1 cellular context compared by ENCODE assay signal in genomic region chr17:44220211-44221071, GRCh38.
TF ChIP-seq lines count a peak whose summit lies in the region.

No MANE protein-coding gene starts in this region.

TF ChIP-seq in K562, 482 proteins besides CTCF, POLR2A, EP300 and RAD21 (continued from another document and continues in another):
- TF ChIP-seq, protein P1, sequence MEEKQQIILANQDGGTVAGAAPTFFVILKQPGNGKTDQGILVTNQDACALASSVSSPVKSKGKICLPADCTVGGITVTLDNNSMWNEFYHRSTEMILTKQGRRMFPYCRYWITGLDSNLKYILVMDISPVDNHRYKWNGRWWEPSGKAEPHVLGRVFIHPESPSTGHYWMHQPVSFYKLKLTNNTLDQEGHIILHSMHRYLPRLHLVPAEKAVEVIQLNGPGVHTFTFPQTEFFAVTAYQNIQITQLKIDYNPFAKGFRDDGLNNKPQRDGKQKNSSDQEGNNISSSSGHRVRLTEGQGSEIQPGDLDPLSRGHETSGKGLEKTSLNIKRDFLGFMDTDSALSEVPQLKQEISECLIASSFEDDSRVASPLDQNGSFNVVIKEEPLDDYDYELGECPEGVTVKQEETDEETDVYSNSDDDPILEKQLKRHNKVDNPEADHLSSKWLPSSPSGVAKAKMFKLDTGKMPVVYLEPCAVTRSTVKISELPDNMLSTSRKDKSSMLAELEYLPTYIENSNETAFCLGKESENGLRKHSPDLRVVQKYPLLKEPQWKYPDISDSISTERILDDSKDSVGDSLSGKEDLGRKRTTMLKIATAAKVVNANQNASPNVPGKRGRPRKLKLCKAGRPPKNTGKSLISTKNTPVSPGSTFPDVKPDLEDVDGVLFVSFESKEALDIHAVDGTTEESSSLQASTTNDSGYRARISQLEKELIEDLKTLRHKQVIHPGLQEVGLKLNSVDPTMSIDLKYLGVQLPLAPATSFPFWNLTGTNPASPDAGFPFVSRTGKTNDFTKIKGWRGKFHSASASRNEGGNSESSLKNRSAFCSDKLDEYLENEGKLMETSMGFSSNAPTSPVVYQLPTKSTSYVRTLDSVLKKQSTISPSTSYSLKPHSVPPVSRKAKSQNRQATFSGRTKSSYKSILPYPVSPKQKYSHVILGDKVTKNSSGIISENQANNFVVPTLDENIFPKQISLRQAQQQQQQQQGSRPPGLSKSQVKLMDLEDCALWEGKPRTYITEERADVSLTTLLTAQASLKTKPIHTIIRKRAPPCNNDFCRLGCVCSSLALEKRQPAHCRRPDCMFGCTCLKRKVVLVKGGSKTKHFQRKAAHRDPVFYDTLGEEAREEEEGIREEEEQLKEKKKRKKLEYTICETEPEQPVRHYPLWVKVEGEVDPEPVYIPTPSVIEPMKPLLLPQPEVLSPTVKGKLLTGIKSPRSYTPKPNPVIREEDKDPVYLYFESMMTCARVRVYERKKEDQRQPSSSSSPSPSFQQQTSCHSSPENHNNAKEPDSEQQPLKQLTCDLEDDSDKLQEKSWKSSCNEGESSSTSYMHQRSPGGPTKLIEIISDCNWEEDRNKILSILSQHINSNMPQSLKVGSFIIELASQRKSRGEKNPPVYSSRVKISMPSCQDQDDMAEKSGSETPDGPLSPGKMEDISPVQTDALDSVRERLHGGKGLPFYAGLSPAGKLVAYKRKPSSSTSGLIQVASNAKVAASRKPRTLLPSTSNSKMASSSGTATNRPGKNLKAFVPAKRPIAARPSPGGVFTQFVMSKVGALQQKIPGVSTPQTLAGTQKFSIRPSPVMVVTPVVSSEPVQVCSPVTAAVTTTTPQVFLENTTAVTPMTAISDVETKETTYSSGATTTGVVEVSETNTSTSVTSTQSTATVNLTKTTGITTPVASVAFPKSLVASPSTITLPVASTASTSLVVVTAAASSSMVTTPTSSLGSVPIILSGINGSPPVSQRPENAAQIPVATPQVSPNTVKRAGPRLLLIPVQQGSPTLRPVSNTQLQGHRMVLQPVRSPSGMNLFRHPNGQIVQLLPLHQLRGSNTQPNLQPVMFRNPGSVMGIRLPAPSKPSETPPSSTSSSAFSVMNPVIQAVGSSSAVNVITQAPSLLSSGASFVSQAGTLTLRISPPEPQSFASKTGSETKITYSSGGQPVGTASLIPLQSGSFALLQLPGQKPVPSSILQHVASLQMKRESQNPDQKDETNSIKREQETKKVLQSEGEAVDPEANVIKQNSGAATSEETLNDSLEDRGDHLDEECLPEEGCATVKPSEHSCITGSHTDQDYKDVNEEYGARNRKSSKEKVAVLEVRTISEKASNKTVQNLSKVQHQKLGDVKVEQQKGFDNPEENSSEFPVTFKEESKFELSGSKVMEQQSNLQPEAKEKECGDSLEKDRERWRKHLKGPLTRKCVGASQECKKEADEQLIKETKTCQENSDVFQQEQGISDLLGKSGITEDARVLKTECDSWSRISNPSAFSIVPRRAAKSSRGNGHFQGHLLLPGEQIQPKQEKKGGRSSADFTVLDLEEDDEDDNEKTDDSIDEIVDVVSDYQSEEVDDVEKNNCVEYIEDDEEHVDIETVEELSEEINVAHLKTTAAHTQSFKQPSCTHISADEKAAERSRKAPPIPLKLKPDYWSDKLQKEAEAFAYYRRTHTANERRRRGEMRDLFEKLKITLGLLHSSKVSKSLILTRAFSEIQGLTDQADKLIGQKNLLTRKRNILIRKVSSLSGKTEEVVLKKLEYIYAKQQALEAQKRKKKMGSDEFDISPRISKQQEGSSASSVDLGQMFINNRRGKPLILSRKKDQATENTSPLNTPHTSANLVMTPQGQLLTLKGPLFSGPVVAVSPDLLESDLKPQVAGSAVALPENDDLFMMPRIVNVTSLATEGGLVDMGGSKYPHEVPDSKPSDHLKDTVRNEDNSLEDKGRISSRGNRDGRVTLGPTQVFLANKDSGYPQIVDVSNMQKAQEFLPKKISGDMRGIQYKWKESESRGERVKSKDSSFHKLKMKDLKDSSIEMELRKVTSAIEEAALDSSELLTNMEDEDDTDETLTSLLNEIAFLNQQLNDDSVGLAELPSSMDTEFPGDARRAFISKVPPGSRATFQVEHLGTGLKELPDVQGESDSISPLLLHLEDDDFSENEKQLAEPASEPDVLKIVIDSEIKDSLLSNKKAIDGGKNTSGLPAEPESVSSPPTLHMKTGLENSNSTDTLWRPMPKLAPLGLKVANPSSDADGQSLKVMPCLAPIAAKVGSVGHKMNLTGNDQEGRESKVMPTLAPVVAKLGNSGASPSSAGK (IDR thresholded peaks at IDR 0.05), result 0 out of 2 replicates have a peak, but pooled peaks have one; percentile 23
- TF ChIP-seq ATF6 (CRISPR knock-in tag; IDR thresholded peaks at IDR 0.05) (no peak), MCM5 (IDR thresholded peaks at IDR 0.05; ENCODE audit: low read depth) (no peak), NR1H2 (CRISPR knock-in tag; IDR thresholded peaks at IDR 0.05) (no peak), NR0B1 (IDR thresholded peaks at IDR 0.05; ENCODE audit: partially characterized antibody) (no peak), HMG20A (CRISPR knock-in tag; conservative IDR thresholded peaks at IDR 0.05) (no peak), KDM2B (CRISPR knock-in tag; IDR thresholded peaks at IDR 0.05) (peak; percentile 63; the same call in 1 of the 2 replicates), PHF8 (IDR thresholded peaks at IDR 0.05; ENCODE audit: borderline replicate concordance, low read length) (peak; percentile 54; the same call in 1 of the 2 replicates), ATF2 (CRISPR knock-in tag; IDR thresholded peaks at IDR 0.05) (no peak), LCOR (CRISPR knock-in tag; IDR thresholded peaks at IDR 0.05) (0 out of 2 replicates have a peak, but pooled peaks have one; percentile 29), PHTF2 (CRISPR knock-in tag; IDR thresholded peaks at IDR 0.05) (no peak), KDM4B (IDR thresholded peaks at IDR 0.05; ENCODE audit: borderline replicate concordance in 2 of 2, low read depth in 1 of 2) (no peak), TCFL5 (CRISPR knock-in tag; conservative IDR thresholded peaks at IDR 0.05) (no peak), XRCC4 (IDR thresholded peaks at IDR 0.05; ENCODE audit: extremely low read depth, insufficient read depth, insufficient read length) (no peak), ILK (tag; IDR thresholded peaks at IDR 0.05; ENCODE audit: borderline replicate concordance, low read depth) (no peak), TAF9B (IDR thresholded peaks at IDR 0.05; ENCODE audit: partially characterized antibody) (no peak), CBX8 (IDR thresholded peaks at IDR 0.05; ENCODE audit: borderline replicate concordance, extremely low read depth, low read depth, low read length, poor library complexity, severe bottlenecking) (no peak), ZNF174 (CRISPR knock-in tag; IDR thresholded peaks at IDR 0.05) (no peak), ETS2 (tag; IDR thresholded peaks at IDR 0.05; ENCODE audit: borderline replicate concordance, poor library complexity, severe bottlenecking) (no peak)
- TF ChIP-seq, protein P2, sequence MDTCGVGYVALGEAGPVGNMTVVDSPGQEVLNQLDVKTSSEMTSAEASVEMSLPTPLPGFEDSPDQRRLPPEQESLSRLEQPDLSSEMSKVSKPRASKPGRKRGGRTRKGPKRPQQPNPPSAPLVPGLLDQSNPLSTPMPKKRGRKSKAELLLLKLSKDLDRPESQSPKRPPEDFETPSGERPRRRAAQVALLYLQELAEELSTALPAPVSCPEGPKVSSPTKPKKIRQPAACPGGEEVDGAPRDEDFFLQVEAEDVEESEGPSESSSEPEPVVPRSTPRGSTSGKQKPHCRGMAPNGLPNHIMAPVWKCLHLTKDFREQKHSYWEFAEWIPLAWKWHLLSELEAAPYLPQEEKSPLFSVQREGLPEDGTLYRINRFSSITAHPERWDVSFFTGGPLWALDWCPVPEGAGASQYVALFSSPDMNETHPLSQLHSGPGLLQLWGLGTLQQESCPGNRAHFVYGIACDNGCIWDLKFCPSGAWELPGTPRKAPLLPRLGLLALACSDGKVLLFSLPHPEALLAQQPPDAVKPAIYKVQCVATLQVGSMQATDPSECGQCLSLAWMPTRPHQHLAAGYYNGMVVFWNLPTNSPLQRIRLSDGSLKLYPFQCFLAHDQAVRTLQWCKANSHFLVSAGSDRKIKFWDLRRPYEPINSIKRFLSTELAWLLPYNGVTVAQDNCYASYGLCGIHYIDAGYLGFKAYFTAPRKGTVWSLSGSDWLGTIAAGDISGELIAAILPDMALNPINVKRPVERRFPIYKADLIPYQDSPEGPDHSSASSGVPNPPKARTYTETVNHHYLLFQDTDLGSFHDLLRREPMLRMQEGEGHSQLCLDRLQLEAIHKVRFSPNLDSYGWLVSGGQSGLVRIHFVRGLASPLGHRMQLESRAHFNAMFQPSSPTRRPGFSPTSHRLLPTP (IDR thresholded peaks at IDR 0.05; ENCODE audit: borderline replicate concordance, extremely low read depth, insufficient read length), result no peak
- TF ChIP-seq, protein P3, sequence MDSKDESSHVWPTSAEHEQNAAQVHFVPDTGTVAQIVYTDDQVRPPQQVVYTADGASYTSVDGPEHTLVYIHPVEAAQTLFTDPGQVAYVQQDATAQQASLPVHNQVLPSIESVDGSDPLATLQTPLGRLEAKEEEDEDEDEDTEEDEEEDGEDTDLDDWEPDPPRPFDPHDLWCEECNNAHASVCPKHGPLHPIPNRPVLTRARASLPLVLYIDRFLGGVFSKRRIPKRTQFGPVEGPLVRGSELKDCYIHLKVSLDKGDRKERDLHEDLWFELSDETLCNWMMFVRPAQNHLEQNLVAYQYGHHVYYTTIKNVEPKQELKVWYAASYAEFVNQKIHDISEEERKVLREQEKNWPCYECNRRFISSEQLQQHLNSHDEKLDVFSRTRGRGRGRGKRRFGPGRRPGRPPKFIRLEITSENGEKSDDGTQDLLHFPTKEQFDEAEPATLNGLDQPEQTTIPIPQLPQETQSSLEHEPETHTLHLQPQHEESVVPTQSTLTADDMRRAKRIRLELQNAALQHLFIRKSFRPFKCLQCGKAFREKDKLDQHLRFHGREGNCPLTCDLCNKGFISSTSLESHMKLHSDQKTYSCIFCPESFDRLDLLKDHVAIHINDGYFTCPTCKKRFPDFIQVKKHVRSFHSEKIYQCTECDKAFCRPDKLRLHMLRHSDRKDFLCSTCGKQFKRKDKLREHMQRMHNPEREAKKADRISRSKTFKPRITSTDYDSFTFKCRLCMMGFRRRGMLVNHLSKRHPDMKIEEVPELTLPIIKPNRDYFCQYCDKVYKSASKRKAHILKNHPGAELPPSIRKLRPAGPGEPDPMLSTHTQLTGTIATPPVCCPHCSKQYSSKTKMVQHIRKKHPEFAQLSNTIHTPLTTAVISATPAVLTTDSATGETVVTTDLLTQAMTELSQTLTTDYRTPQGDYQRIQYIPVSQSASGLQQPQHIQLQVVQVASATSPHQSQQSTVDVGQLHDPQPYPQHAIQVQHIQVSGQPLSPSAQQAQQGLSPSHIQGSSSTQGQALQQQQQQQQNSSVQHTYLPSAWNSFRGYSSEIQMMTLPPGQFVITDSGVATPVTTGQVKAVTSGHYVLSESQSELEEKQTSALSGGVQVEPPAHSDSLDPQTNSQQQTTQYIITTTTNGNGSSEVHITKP (IDR thresholded peaks at IDR 0.05; ENCODE audit: partially characterized antibody), result no peak
- TF ChIP-seq, protein P4, sequence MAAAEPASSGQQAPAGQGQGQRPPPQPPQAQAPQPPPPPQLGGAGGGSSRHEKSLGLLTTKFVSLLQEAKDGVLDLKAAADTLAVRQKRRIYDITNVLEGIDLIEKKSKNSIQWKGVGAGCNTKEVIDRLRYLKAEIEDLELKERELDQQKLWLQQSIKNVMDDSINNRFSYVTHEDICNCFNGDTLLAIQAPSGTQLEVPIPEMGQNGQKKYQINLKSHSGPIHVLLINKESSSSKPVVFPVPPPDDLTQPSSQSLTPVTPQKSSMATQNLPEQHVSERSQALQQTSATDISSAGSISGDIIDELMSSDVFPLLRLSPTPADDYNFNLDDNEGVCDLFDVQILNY (CRISPR knock-in tag; IDR thresholded peaks at IDR 0.05), result no peak
